Comparison of ENCODE assay signal across 17 cellular contexts in genomic region chr5:172031894-172032461, GRCh38. TPM values are rescaled to one million over a fixed set of nuclear protein-coding genes. Genes with fewer than 3 reads are reported as not detected.
DNase-seq lines count a peak whose midpoint lies in the region; ATAC-seq and TF ChIP-seq lines count a peak whose summit lies in the region.
"Had no signal": no experiment of that assay in that cellular context is flagged by ENCODE, and none has a peak within 500 bp of the region (broad histone marks: within the 10 kb centered on the region; RNA-seq: fewer than 3 reads in every experiment).

No MANE protein-coding gene starts in this region.

- no peak overlapping the region for H3K23ac ChIP-seq in IMR-90 (ENCODE audit: low read depth, low read length)

- no peak overlapping the region for H2BK20ac ChIP-seq in IMR-90 (ENCODE audit: low read depth, low read length)

- H4K91ac ChIP-seq in IMR-90 (ENCODE audit: insufficient read depth, low read depth, low read length) = no peak overlapping the region

- H3K9ac ChIP-seq in IMR-90 (ENCODE audit: low read depth, low read length) = no peak overlapping the region

- BruUV-seq in IMR-90 (replicated peaks; lab: Mats Ljungman, UMichigan) = no TSS peak

- H3K27ac Mint-ChIP-seq in glutamatergic neuron (ENCODE audit: unreplicated experiment) (no peak overlapping the region), mesothelial cell of epicardium (no peak overlapping the region)
- H3K27ac Mint-ChIP-seq: GM23338, H9 had no signal

- CTCF ChIA-PET in IMR-90 (lab: Yijun Ruan, JAX) = no interaction called here

- no peak overlapping the region for H4K5ac ChIP-seq in IMR-90 (ENCODE audit: low read depth, low read length)

- H3K27me3 Mint-ChIP-seq in glutamatergic neuron (ENCODE audit: unreplicated experiment) (no peaks in the 10 kb centered on the region), mesothelial cell of epicardium (ENCODE audit: low read depth) (no peaks in the 10 kb centered on the region)
- H3K27me3 Mint-ChIP-seq: CD4-positive, alpha-beta memory T cell had no signal

- TF ChIP-seq RAD21 in IMR-90 (IDR thresholded peaks at IDR 0.05; ENCODE audit: low read length) = no peak

- H2AK5ac ChIP-seq in IMR-90 (ENCODE audit: low read depth, low read length) = no peak overlapping the region

- no peak for ATAC-seq in IMR-90 (ENCODE audit: low read depth)
- no peak for ATAC-seq in gastrocnemius medialis
- ATAC-seq: GM23338 had no signal

- DNase-seq in cardiac septum (ENCODE audit: low spot score) = peak; percentile 33
- DNase-seq in right atrium auricular region (ENCODE audit: low spot score) = no peak
- no peak for DNase-seq in IMR-90
- no peak for DNase-seq in glutamatergic neuron
- no peak for DNase-seq in mesothelial cell of epicardium (ENCODE audit: low spot score in 2 of 2, unreplicated experiment in 2 of 2)
- no peak for DNase-seq in gastrocnemius medialis
- DNase-seq: ACHN; C1 segment of cervical spinal cord; Calu3; CD4-positive, alpha-beta memory T cell; COR-L47; DMS53; DMS79 treated with DMSO at 0.1 percent for 48 hours; GF-D8; H9 had no signal

- H3K4me3 Mint-ChIP-seq in glutamatergic neuron (ENCODE audit: unreplicated experiment) = peak overlapping the region; percentile 3
- H3K4me3 Mint-ChIP-seq in mesothelial cell of epicardium = no peak overlapping the region
- H3K4me3 Mint-ChIP-seq: CD4-positive, alpha-beta memory T cell; GM23338; H9 had no signal

- no peak overlapping the region for H2BK5ac ChIP-seq in IMR-90 (ENCODE audit: low read depth, low read length, poor library complexity, severe bottlenecking)

- H3K9me3 Mint-ChIP-seq in glutamatergic neuron (ENCODE audit: unreplicated experiment) (peaks cover 8% of the 10 kb centered on the region), mesothelial cell of epicardium (peaks cover 14% of the 10 kb centered on the region)

- H3K14ac ChIP-seq in IMR-90 (replicated peaks; ENCODE audit: low read depth, low read length) = no peak overlapping the region

- H3K27me3 ChIP-seq in right atrium auricular region = no peaks in the 10 kb centered on the region
- H3K27me3 ChIP-seq in IMR-90 (ENCODE audit: control insufficient read depth, insufficient read depth, low read length) = no peaks in the 10 kb centered on the region; the same call in 1 of the 2 replicates
- no peaks in the 10 kb centered on the region for H3K27me3 ChIP-seq in gastrocnemius medialis

- H3K9me3 ChIP-seq in right atrium auricular region = no peaks in the 10 kb centered on the region
- 0 out of 2 replicates have a peak, but pooled peaks cover 2% of the 10 kb centered on the region for H3K9me3 ChIP-seq in IMR-90 (ENCODE audit: control insufficient read depth, insufficient read depth, low read length)
- no peaks in the 10 kb centered on the region for H3K9me3 ChIP-seq in gastrocnemius medialis

- no peak overlapping the region for H3K18ac ChIP-seq in IMR-90 (ENCODE audit: low read depth, low read length)

- TF ChIP-seq CTCF in right atrium auricular region (IDR thresholded peaks at IDR 0.05) (no peak), IMR-90 (conservative IDR thresholded peaks at IDR 0.05; ENCODE audit: low read depth, low read length) (no peak), glutamatergic neuron (IDR thresholded peaks at IDR 0.05; ENCODE audit: partially characterized antibody, unreplicated experiment) (no peak), mesothelial cell of epicardium (IDR thresholded peaks at IDR 0.05; ENCODE audit: unreplicated experiment) (no peak), gastrocnemius medialis (IDR thresholded peaks at IDR 0.05 in 4 of 5, conservative IDR thresholded peaks at IDR 0.05 in 1 of 5) (no peak)

- no peak overlapping the region for H3K4me2 ChIP-seq in IMR-90 (ENCODE audit: low read depth, low read length)
- H3K4me2 ChIP-seq: GM23338 had no signal

- in situ Hi-C loops in IMR-90 (cut with MboI; ENCODE audit: low sequenced_read_pairs) = loop anchor here (25.0 kb wide), 1 partner anchor 420 kb away; no protein-coding TSS in a partner anchor
- in situ Hi-C loops in gastrocnemius medialis (cut with MboI; ENCODE audit: low sequenced_read_pairs in 4 of 4) = loop anchor here (10.0 to 25.0 kb wide), 2 partner anchors 117 to 620 kb away; partner anchors contain the start of gene FGF18 (in 4 of the 4)

- no peaks in the 10 kb centered on the region for H4K20me1 ChIP-seq in IMR-90 (ENCODE audit: insufficient read depth, low read length)

- intact Hi-C loops in cardiac septum (cut with DNase I) = no loop called here
- intact Hi-C loops in IMR-90 (cut with micrococcal nuclease) = no loop called here
- intact Hi-C loops in gastrocnemius medialis (cut with DNase I; ENCODE audit: low total_unique reads) = no loop called here

- TF ChIP-seq POLR2A in IMR-90 (IDR thresholded peaks at IDR 0.05; ENCODE audit: low read depth, low read length) = no peak
- TF ChIP-seq POLR2A in gastrocnemius medialis (IDR thresholded peaks at IDR 0.05) = no peak

- POLR2A ChIA-PET in IMR-90 (lab: Charles Lee; ENCODE audit: unreplicated experiment) = no interaction called here

- H2AK9ac ChIP-seq in IMR-90 (replicated peaks; ENCODE audit: low read depth, low read length, poor library complexity) = no peak overlapping the region

- H3K27ac ChIP-seq in right atrium auricular region (no peak overlapping the region), IMR-90 (ENCODE audit: insufficient read depth, low read length) (no peak overlapping the region), gastrocnemius medialis (no peak overlapping the region)
- H3K27ac ChIP-seq: 22Rv1 had no signal

- H3K4me1 Mint-ChIP-seq in glutamatergic neuron (ENCODE audit: low read depth, unreplicated experiment) = peaks cover 8% of the 10 kb centered on the region
- peaks cover 10% of the 10 kb centered on the region for H3K4me1 Mint-ChIP-seq in mesothelial cell of epicardium

- H3K36me3 Mint-ChIP-seq in glutamatergic neuron (ENCODE audit: unreplicated experiment) = peaks cover 20% of the 10 kb centered on the region
- peaks cover 5% of the 10 kb centered on the region for H3K36me3 Mint-ChIP-seq in mesothelial cell of epicardium

- H3K4me3 ChIP-seq in right atrium auricular region (no peak overlapping the region), IMR-90 (ENCODE audit: insufficient read depth, low read depth, low read length) (no peak overlapping the region), gastrocnemius medialis (no peak overlapping the region)
- H3K4me3 ChIP-seq: GM23338 had no signal

- H3K9me1 ChIP-seq in IMR-90 (ENCODE audit: insufficient read depth, low read length) = no peaks in the 10 kb centered on the region

- dilution Hi-C loops in IMR-90 (cut with HindIII; ENCODE audit: low sequenced_read_pairs, unreplicated experiment) = no loop called here

- H3K4me1 ChIP-seq in right atrium auricular region (no peaks in the 10 kb centered on the region), IMR-90 (ENCODE audit: control insufficient read depth, insufficient read depth, low read length) (no peaks in the 10 kb centered on the region), gastrocnemius medialis (no peaks in the 10 kb centered on the region)

- WGBS in IMR-90 (ENCODE audit: extremely low coverage in 2 of 2, insufficient read length in 1 of 2), 2 experiments = 75% methylated on average over 1 of the region's 4 CpGs; no CpG with 5 or more reads in 1 of the 2 experiments

- no peaks in the 10 kb centered on the region for H3K79me1 ChIP-seq in IMR-90 (ENCODE audit: low read depth in 1 of 2, low read length in 2 of 2)

- no peak overlapping the region for H3K4ac ChIP-seq in IMR-90 (ENCODE audit: low read depth, low read length)

- H2BK15ac ChIP-seq in IMR-90 (ENCODE audit: low read depth, low read length) = no peak overlapping the region

- H3K36me3 ChIP-seq in right atrium auricular region (no peaks in the 10 kb centered on the region), IMR-90 (ENCODE audit: control insufficient read depth, insufficient read depth, low read length) (no peaks in the 10 kb centered on the region), gastrocnemius medialis (no peaks in the 10 kb centered on the region)

- H3K56ac ChIP-seq in IMR-90 (ENCODE audit: extremely low read depth, insufficient read depth, low read length) = no peak overlapping the region

- no peak overlapping the region for H4K8ac ChIP-seq in IMR-90 (ENCODE audit: low read depth in 2 of 2, low read length in 2 of 2)

- no peak overlapping the region for H2AFZ ChIP-seq in IMR-90 (replicated peaks; ENCODE audit: low read length, poor library complexity)
- H2AFZ ChIP-seq: GM23338 had no signal

- H2BK120ac ChIP-seq in IMR-90 (ENCODE audit: low read depth, low read length) = no peak overlapping the region

TF ChIP-seq in IMR-90, 13 proteins besides CTCF, POLR2A, EP300 and RAD21:
- TF ChIP-seq FOS (IDR thresholded peaks at IDR 0.05; ENCODE audit: low read depth, low read length) (no peak), CEBPB (IDR thresholded peaks at IDR 0.05; ENCODE audit: low read depth, low read length) (peak; percentile 50; the same call in 1 of the 2 replicates)

RNA-seq across cellular contexts. Expression of gene FBXW11, which starts 25.5 kb away (rescaled TPM):
- 94.4 TPM for total RNA-seq in cardiac septum
- 10 to 100 TPM; 76.3 to 81.7 TPM for total RNA-seq in right atrium auricular region
- 97.1 and 100 TPM in 2 replicates for total RNA-seq in IMR-90 (2012; rRNA removed)
- polyA plus RNA-seq in IMR-90 (2012; rRNA removed) = 29.1 and 34.3 TPM in 2 replicates
- polyA plus RNA-seq in IMR-90 (2012; cell fraction: cytosol; rRNA removed) = 14.9 and 17.1 TPM in 2 replicates
- 10.5 and 28.9 TPM in 2 replicates for polyA plus RNA-seq in IMR-90 (2012; cell fraction: nucleus; rRNA removed; ENCODE audit: low replicate concordance)
- 110 TPM for total RNA-seq in glutamatergic neuron (ENCODE audit: unreplicated experiment)
- total RNA-seq in mesothelial cell of epicardium = 62.1 to 64.4 TPM (median 64.1 TPM) in 3 replicates
- 10 to 100 TPM; 68.5 to 80.8 (median 72.2) TPM for total RNA-seq in gastrocnemius medialis
